1 cellular context compared by ENCODE assay signal in the genomic region with DNA sequence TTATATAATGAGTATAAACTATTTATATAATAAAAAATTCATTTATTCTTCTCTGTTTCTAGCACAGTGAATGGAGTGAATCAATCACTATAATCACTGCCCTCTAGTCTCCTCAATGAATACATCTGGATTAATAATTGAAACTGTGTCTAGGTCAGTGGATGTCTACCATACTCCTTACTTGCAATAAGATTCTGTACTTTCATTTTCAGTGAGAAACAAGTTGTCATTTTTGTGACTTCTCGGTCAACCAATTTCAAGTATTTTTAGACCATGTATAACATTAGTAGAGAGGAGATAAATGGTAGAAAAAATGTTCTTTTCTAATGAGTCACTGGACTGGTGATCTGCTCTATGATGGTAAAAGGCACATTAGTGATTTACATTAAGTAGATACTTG.
TF ChIP-seq lines count a peak whose summit lies in the region.

No MANE protein-coding gene starts in this region.

TF ChIP-seq in GM12878, 131 proteins besides CTCF, POLR2A, EP300 and RAD21:
- TF ChIP-seq YY1 (IDR thresholded peaks at IDR 0.05; ENCODE audit: low read depth, low read length) = no peak
- TF ChIP-seq, protein P1, sequence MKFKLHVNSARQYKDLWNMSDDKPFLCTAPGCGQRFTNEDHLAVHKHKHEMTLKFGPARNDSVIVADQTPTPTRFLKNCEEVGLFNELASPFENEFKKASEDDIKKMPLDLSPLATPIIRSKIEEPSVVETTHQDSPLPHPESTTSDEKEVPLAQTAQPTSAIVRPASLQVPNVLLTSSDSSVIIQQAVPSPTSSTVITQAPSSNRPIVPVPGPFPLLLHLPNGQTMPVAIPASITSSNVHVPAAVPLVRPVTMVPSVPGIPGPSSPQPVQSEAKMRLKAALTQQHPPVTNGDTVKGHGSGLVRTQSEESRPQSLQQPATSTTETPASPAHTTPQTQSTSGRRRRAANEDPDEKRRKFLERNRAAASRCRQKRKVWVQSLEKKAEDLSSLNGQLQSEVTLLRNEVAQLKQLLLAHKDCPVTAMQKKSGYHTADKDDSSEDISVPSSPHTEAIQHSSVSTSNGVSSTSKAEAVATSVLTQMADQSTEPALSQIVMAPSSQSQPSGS (IDR thresholded peaks at IDR 0.05; ENCODE audit: low read length) = no peak
- TF ChIP-seq JUND (IDR thresholded peaks at IDR 0.05; ENCODE audit: low read depth, low read length) = no peak
- TF ChIP-seq, protein P2, sequence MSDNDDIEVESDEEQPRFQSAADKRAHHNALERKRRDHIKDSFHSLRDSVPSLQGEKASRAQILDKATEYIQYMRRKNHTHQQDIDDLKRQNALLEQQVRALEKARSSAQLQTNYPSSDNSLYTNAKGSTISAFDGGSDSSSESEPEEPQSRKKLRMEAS (IDR thresholded peaks at IDR 0.05; ENCODE audit: low read depth, low read length) = no peak
- no peak for TF ChIP-seq FOXM1 (IDR thresholded peaks at IDR 0.05; ENCODE audit: low read depth, low read length)
- TF ChIP-seq ZBED1 (IDR thresholded peaks at IDR 0.05; ENCODE audit: borderline replicate concordance) = no peak
- no peak for TF ChIP-seq ESRRA (IDR thresholded peaks at IDR 0.05; ENCODE audit: low read length)
- TF ChIP-seq BHLHE40 (IDR thresholded peaks at IDR 0.05; ENCODE audit: borderline replicate concordance in 1 of 2, low read depth in 2 of 2, low read length in 1 of 2) = no peak
- TF ChIP-seq POLR2AphosphoS5 (IDR thresholded peaks at IDR 0.05; ENCODE audit: low read length) = no peak
- no peak for TF ChIP-seq STAT3 (IDR thresholded peaks at IDR 0.05; ENCODE audit: low read depth, low read length)
- TF ChIP-seq, protein P3, sequence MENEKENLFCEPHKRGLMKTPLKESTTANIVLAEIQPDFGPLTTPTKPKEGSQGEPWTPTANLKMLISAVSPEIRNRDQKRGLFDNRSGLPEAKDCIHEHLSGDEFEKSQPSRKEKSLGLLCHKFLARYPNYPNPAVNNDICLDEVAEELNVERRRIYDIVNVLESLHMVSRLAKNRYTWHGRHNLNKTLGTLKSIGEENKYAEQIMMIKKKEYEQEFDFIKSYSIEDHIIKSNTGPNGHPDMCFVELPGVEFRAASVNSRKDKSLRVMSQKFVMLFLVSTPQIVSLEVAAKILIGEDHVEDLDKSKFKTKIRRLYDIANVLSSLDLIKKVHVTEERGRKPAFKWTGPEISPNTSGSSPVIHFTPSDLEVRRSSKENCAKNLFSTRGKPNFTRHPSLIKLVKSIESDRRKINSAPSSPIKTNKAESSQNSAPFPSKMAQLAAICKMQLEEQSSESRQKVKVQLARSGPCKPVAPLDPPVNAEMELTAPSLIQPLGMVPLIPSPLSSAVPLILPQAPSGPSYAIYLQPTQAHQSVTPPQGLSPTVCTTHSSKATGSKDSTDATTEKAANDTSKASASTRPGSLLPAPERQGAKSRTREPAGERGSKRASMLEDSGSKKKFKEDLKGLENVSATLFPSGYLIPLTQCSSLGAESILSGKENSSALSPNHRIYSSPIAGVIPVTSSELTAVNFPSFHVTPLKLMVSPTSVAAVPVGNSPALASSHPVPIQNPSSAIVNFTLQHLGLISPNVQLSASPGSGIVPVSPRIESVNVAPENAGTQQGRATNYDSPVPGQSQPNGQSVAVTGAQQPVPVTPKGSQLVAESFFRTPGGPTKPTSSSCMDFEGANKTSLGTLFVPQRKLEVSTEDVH (IDR thresholded peaks at IDR 0.05; ENCODE audit: low read depth, partially characterized antibody) = no peak
- no peak for TF ChIP-seq CHD1 (IDR thresholded peaks at IDR 0.05; ENCODE audit: low read depth, low read length)
- TF ChIP-seq HCFC1 (IDR thresholded peaks at IDR 0.05; ENCODE audit: low read length) = no peak
- no peak for TF ChIP-seq NFIC (IDR thresholded peaks at IDR 0.05; ENCODE audit: low read depth, low read length)
- no peak for TF ChIP-seq MXI1 (IDR thresholded peaks at IDR 0.05; ENCODE audit: low read depth, low read length)
TF ChIP-seq in GM12878: peak in this region for 0.
